1 cellular context compared by ENCODE assay signal in genomic region chr4:87219648-87220093, GRCh38.
A peak's percentile ranks its signal among the peaks of the same experiment; 100 is the strongest.
TF ChIP-seq lines count a peak whose summit lies in the region.

No MANE protein-coding gene starts in this region.

TF ChIP-seq in HepG2, 621 proteins besides CTCF, POLR2A, EP300 and RAD21 (continued from another document):
- TF ChIP-seq TFDP2 (CRISPR knock-in tag; IDR thresholded peaks at IDR 0.05), result no peak
- TF ChIP-seq, protein P1, sequence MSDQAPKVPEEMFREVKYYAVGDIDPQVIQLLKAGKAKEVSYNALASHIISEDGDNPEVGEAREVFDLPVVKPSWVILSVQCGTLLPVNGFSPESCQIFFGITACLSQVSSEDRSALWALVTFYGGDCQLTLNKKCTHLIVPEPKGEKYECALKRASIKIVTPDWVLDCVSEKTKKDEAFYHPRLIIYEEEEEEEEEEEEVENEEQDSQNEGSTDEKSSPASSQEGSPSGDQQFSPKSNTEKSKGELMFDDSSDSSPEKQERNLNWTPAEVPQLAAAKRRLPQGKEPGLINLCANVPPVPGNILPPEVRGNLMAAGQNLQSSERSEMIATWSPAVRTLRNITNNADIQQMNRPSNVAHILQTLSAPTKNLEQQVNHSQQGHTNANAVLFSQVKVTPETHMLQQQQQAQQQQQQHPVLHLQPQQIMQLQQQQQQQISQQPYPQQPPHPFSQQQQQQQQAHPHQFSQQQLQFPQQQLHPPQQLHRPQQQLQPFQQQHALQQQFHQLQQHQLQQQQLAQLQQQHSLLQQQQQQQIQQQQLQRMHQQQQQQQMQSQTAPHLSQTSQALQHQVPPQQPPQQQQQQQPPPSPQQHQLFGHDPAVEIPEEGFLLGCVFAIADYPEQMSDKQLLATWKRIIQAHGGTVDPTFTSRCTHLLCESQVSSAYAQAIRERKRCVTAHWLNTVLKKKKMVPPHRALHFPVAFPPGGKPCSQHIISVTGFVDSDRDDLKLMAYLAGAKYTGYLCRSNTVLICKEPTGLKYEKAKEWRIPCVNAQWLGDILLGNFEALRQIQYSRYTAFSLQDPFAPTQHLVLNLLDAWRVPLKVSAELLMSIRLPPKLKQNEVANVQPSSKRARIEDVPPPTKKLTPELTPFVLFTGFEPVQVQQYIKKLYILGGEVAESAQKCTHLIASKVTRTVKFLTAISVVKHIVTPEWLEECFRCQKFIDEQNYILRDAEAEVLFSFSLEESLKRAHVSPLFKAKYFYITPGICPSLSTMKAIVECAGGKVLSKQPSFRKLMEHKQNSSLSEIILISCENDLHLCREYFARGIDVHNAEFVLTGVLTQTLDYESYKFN (CRISPR knock-in tag; conservative IDR thresholded peaks at IDR 0.05), result no peak
- peak; percentile 64; the same call in 1 of the 2 replicates for TF ChIP-seq KMT2A (CRISPR knock-in tag; IDR thresholded peaks at IDR 0.05)
- TF ChIP-seq ZNF224 (CRISPR knock-in tag; IDR thresholded peaks at IDR 0.05), result no peak
- 0 out of 2 replicates have a peak, but pooled peaks have one; percentile 25 for TF ChIP-seq ONECUT2 (CRISPR knock-in tag; IDR thresholded peaks at IDR 0.05)
- peak; percentile 8; the same call in 1 of the 2 replicates for TF ChIP-seq KDM2A (CRISPR knock-in tag; IDR thresholded peaks at IDR 0.05; ENCODE audit: borderline replicate concordance, low read depth)
- no peak for TF ChIP-seq HNF4G (IDR thresholded peaks at IDR 0.05; ENCODE audit: borderline replicate concordance, low read depth, low read length)
- peak; percentile 12; the same call in 1 of the 2 replicates for TF ChIP-seq HNF4G (CRISPR knock-in tag; IDR thresholded peaks at IDR 0.05; ENCODE audit: borderline replicate concordance, low read depth)
- no peak for TF ChIP-seq SPEN (CRISPR knock-in tag; IDR thresholded peaks at IDR 0.05; ENCODE audit: low read depth)
- TF ChIP-seq KIAA2018 (CRISPR knock-in tag; IDR thresholded peaks at IDR 0.05; ENCODE audit: borderline replicate concordance), result no peak
- TF ChIP-seq NFIC (IDR thresholded peaks at IDR 0.05; ENCODE audit: low read length), result no peak
- 0 out of 2 replicates have a peak, but pooled peaks have one; percentile 25 for TF ChIP-seq KDM1A (CRISPR knock-in tag; IDR thresholded peaks at IDR 0.05)
- 0 out of 2 replicates have a peak, but pooled peaks have one; percentile 22 for TF ChIP-seq ETS1 (CRISPR knock-in tag; IDR thresholded peaks at IDR 0.05)
- peak; percentile 87 for TF ChIP-seq ADNP (CRISPR knock-in tag; IDR thresholded peaks at IDR 0.05)
- TF ChIP-seq ZNF280B (CRISPR knock-in tag; IDR thresholded peaks at IDR 0.05; ENCODE audit: borderline replicate concordance), result 0 out of 2 replicates have a peak, but pooled peaks have one; percentile 44
- 0 out of 2 replicates have a peak, but pooled peaks have one; percentile 34 for TF ChIP-seq SIN3A (IDR thresholded peaks at IDR 0.05; ENCODE audit: borderline replicate concordance, low read depth, low read length)
TF ChIP-seq in HepG2: peak in this region for 13.
